22 cellular contexts compared by ENCODE assay signal in the genomic region with DNA sequence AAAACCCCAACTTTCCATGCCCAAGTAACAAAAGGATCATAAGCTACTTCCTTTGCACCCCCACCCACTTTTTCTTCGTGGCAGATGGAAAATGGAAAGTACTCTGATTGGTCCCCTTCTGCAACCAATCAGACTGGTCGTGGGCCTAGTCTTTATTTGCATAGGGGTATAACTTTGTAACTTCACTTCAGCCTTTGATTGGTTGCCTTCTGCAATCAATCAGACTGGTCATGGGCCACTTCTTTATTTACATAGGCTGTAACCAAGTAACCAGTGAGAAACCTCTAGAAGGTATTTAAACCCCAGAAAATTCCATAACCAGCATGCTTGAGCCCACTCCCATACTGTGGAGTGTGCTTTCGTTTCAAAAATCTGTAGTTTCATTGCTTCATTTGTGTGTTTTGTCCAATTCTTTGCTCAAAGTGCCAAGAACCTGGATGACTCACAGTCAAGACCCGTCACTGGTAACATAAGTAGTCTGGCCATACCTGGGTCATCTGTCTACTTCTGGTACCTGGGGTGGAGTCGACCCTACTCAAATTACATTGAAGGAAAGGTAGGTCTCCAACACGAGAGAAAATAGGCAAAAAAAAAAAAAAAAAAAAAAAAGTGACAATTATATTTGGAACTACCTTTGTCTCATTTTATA.
"Had no signal": no experiment of that assay in that cellular context is flagged by ENCODE, and none has a peak within 500 bp of the region (broad histone marks: within the 10 kb centered on the region; RNA-seq: fewer than 3 reads in every experiment).

No MANE protein-coding gene starts in this region.

- DNase-seq: activated naive CD4-positive, alpha-beta T cell treated with Interleukin-2 at 50 U/mL for 16 hours; activated naive CD8-positive, alpha-beta T cell treated with anti-CD3 and anti-CD28 coated beads for 36 hours; activated T-cell treated with anti-CD3 and anti-CD28 coated beads, Interleukin-2, amount 50 U/mL, for 24 hours; cortex of kidney; effector CD4-positive, alpha-beta T cell; foreskin melanocyte; glutamatergic neuron; kidney glomerular epithelial cell; left ventricle myocardium superior; mammary epithelial cell; small intestine; stimulated activated CD4-positive, alpha-beta T cell treated with anti-CD3 and anti-CD28 coated beads, Interleukin-2, amount 100 ng/mL, for 24 hours; stomach; T1000 had no signal

- H3K9me3 Mint-ChIP-seq: activated naive CD8-positive, alpha-beta T cell treated with anti-CD3 and anti-CD28 coated beads for 36 hours; activated T-cell treated with anti-CD3 and anti-CD28 coated beads, Interleukin-2, amount 50 U/mL, for 24 hours; nephron; stimulated activated effector memory CD8-positive, alpha-beta T cell treated with anti-CD3 and anti-CD28 coated beads, Interleukin-12 subunit alpha, Interleukin-12 subunit beta, amount 100 ng/mL, for 72 hours; WTC11 had no signal

- H3K4me3 Mint-ChIP-seq: activated naive CD8-positive, alpha-beta T cell treated with anti-CD3 and anti-CD28 coated beads for 36 hours; activated T-cell treated with anti-CD3 and anti-CD28 coated beads, Interleukin-2, amount 50 U/mL, for 24 hours; nephron; stimulated activated effector memory CD8-positive, alpha-beta T cell treated with anti-CD3 and anti-CD28 coated beads, Interleukin-12 subunit alpha, Interleukin-12 subunit beta, amount 100 ng/mL, for 72 hours; WTC11 had no signal

- H3K27ac ChIP-seq: hepatocyte, neutrophil, parathyroid adenoma, stomach, suprapubic skin, tibial nerve had no signal

- H3K4me1 Mint-ChIP-seq: activated naive CD8-positive, alpha-beta T cell treated with anti-CD3 and anti-CD28 coated beads for 36 hours; nephron had no signal

- H3K36me3 Mint-ChIP-seq: activated naive CD8-positive, alpha-beta T cell treated with anti-CD3 and anti-CD28 coated beads for 36 hours; stimulated activated effector memory CD8-positive, alpha-beta T cell treated with anti-CD3 and anti-CD28 coated beads, Interleukin-12 subunit alpha, Interleukin-12 subunit beta, amount 100 ng/mL, for 72 hours; WTC11 had no signal

- H3K36me3 ChIP-seq: neutrophil, stomach, suprapubic skin, tibial nerve had no signal

- H3K27me3 ChIP-seq: hepatocyte, neutrophil, stomach, suprapubic skin, tibial nerve had no signal

- H3K9me3 ChIP-seq: neutrophil, stomach, suprapubic skin, tibial nerve had no signal

- H3K4me2 ChIP-seq: hepatocyte had no signal

- H3K27ac Mint-ChIP-seq: activated naive CD8-positive, alpha-beta T cell treated with anti-CD3 and anti-CD28 coated beads for 36 hours; activated T-cell treated with anti-CD3 and anti-CD28 coated beads, Interleukin-2, amount 50 U/mL, for 24 hours; nephron; stimulated activated effector memory CD8-positive, alpha-beta T cell treated with anti-CD3 and anti-CD28 coated beads, Interleukin-12 subunit alpha, Interleukin-12 subunit beta, amount 100 ng/mL, for 72 hours; WTC11 had no signal

- H3K27me3 Mint-ChIP-seq: activated naive CD8-positive, alpha-beta T cell treated with anti-CD3 and anti-CD28 coated beads for 36 hours; activated T-cell treated with anti-CD3 and anti-CD28 coated beads, Interleukin-2, amount 50 U/mL, for 24 hours had no signal

- H3K9ac ChIP-seq: parathyroid adenoma had no signal

- H3K4me3 ChIP-seq: hepatocyte, stomach, suprapubic skin, tibial nerve had no signal

- H3K4me1 ChIP-seq: tibial nerve had no signal

- H2AFZ ChIP-seq: hepatocyte, parathyroid adenoma had no signal
